ENCODE assay signal across 2 cellular contexts in the genomic region with DNA sequence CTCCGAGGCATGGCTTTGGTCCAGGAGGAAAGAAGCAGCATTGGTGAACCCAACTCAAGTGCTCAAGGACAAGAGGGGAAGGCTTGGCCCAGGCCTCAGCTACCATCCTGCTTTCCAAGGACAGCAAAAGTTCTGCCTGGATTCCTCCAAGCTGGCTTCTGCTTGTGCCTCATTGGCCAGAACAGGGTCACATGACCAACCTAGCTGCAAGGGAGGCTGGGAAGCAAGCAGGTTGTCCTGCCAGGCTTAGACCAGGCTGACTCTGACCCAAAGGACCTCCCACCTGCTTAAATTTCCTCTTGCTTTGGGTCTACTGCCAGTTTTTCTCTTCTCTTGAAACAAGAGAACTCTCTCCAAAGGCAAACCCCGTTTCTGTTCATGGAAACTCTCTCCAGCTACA.
A peak's percentile ranks its signal among the peaks of the same experiment; 100 is the strongest.
TF ChIP-seq lines count a peak whose summit lies in the region.

No MANE protein-coding gene starts in this region.

TF ChIP-seq in SK-N-SH, 30 proteins besides CTCF, POLR2A, EP300 and RAD21 (continued from another document):
- TF ChIP-seq, protein P1, sequence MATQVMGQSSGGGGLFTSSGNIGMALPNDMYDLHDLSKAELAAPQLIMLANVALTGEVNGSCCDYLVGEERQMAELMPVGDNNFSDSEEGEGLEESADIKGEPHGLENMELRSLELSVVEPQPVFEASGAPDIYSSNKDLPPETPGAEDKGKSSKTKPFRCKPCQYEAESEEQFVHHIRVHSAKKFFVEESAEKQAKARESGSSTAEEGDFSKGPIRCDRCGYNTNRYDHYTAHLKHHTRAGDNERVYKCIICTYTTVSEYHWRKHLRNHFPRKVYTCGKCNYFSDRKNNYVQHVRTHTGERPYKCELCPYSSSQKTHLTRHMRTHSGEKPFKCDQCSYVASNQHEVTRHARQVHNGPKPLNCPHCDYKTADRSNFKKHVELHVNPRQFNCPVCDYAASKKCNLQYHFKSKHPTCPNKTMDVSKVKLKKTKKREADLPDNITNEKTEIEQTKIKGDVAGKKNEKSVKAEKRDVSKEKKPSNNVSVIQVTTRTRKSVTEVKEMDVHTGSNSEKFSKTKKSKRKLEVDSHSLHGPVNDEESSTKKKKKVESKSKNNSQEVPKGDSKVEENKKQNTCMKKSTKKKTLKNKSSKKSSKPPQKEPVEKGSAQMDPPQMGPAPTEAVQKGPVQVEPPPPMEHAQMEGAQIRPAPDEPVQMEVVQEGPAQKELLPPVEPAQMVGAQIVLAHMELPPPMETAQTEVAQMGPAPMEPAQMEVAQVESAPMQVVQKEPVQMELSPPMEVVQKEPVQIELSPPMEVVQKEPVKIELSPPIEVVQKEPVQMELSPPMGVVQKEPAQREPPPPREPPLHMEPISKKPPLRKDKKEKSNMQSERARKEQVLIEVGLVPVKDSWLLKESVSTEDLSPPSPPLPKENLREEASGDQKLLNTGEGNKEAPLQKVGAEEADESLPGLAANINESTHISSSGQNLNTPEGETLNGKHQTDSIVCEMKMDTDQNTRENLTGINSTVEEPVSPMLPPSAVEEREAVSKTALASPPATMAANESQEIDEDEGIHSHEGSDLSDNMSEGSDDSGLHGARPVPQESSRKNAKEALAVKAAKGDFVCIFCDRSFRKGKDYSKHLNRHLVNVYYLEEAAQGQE (IDR thresholded peaks at IDR 0.05; ENCODE audit: low read depth, low read length) = no peak
- TF ChIP-seq RCOR1 (IDR thresholded peaks at IDR 0.05; ENCODE audit: low read length) (no peak), TAF1 (IDR thresholded peaks at IDR 0.05; ENCODE audit: borderline replicate concordance, low read depth, low read length) (no peak), NRF1 (IDR thresholded peaks at IDR 0.05; ENCODE audit: low read depth, low read length) (no peak)
- TF ChIP-seq, protein P2, sequence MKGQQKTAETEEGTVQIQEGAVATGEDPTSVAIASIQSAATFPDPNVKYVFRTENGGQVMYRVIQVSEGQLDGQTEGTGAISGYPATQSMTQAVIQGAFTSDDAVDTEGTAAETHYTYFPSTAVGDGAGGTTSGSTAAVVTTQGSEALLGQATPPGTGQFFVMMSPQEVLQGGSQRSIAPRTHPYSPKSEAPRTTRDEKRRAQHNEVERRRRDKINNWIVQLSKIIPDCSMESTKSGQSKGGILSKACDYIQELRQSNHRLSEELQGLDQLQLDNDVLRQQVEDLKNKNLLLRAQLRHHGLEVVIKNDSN (IDR thresholded peaks at IDR 0.05; ENCODE audit: borderline replicate concordance, low read depth) = peak; percentile 37; the same call in 1 of the 2 replicates

TF ChIP-seq in SK-N-SH treated with all-trans-retinoic acid at 6 μM for 48 hours, 23 proteins besides CTCF, POLR2A, EP300 and RAD21 (continued from another document):
- TF ChIP-seq OSR1 (CRISPR knock-in tag; IDR thresholded peaks at IDR 0.05) (no peak), ZFP3 (CRISPR knock-in tag; IDR thresholded peaks at IDR 0.05) (no peak), BACH2 (CRISPR knock-in tag; IDR thresholded peaks at IDR 0.05; ENCODE audit: borderline replicate concordance) (no peak), SNAI2 (CRISPR knock-in tag; IDR thresholded peaks at IDR 0.05) (no peak), ZNF8 (CRISPR knock-in tag; IDR thresholded peaks at IDR 0.05) (no peak), ZNF565 (CRISPR knock-in tag; conservative IDR thresholded peaks at IDR 0.05; ENCODE audit: low read depth) (no peak)
- TF ChIP-seq, protein P3, sequence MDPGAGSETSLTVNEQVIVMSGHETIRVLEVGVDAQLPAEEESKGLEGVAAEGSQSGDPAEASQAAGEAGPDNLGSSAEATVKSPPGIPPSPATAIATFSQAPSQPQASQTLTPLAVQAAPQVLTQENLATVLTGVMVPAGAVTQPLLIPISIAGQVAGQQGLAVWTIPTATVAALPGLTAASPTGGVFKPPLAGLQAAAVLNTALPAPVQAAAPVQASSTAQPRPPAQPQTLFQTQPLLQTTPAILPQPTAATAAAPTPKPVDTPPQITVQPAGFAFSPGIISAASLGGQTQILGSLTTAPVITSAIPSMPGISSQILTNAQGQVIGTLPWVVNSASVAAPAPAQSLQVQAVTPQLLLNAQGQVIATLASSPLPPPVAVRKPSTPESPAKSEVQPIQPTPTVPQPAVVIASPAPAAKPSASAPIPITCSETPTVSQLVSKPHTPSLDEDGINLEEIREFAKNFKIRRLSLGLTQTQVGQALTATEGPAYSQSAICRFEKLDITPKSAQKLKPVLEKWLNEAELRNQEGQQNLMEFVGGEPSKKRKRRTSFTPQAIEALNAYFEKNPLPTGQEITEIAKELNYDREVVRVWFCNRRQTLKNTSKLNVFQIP (CRISPR knock-in tag; IDR thresholded peaks at IDR 0.05; ENCODE audit: borderline replicate concordance, low read depth) = no peak
